Comparison of ENCODE assay signal across 18 cellular contexts in the genomic region with DNA sequence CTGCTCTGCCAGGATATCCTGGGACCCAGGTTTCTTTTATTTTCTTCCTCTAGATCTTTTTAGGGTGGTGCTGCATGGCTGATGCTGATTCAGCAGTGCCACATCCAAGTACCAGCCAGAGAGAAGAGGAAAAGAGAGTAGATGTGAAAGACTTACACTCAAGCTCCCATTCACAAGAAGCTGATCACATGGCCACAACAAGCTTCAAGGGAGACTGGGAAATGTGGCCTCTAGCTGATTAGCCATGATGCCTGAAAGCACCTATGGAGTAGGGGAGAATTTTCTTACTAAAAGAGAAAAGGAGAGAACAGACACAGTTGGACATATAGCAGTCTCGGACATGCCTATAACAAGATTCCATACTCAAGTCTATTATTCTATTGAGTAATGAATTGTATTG. TPM values are rescaled to one million over a fixed set of nuclear protein-coding genes. Genes with fewer than 3 reads are reported as not detected.
DNase-seq lines count a peak whose midpoint lies in the region; ATAC-seq and TF ChIP-seq lines count a peak whose summit lies in the region.
"Had no signal": no experiment of that assay in that cellular context is flagged by ENCODE, and none has a peak within 500 bp of the region (broad histone marks: within the 10 kb centered on the region; RNA-seq: fewer than 3 reads in every experiment).

No MANE protein-coding gene starts in this region.

- ATAC-seq in RWPE2 (ENCODE audit: low read depth) (peak; percentile 56; the same call in 2 of the 3 replicates), HG02571 (IDR thresholded peaks at IDR 0.05; ENCODE audit: unreplicated experiment) (no peak), HG02973 (IDR thresholded peaks at IDR 0.05; ENCODE audit: unreplicated experiment) (no peak)

- TF ChIP-seq CTCF in HFFc6 (IDR thresholded peaks at IDR 0.05) = no peak
- no peak for TF ChIP-seq CTCF in RWPE2 (IDR thresholded peaks at IDR 0.05; ENCODE audit: poor library complexity, severe bottlenecking)

- peak overlapping the region; percentile 36 for H3K4me2 ChIP-seq in skeletal muscle satellite cell (ENCODE audit: low read length)

- H3K27me3 ChIP-seq in RWPE2 (ENCODE audit: insufficient read depth, poor library complexity, severe bottlenecking) = no peaks in the 10 kb centered on the region
- no peaks in the 10 kb centered on the region for H3K27me3 ChIP-seq in skeletal muscle satellite cell (ENCODE audit: control insufficient read depth, insufficient read depth, low read length)
- H3K27me3 ChIP-seq: SJCRH30 had no signal

- H3K9me3 ChIP-seq in RWPE2 (ENCODE audit: severe bottlenecking) (no peaks in the 10 kb centered on the region), skeletal muscle satellite cell (replicated peaks; ENCODE audit: low read length) (no peaks in the 10 kb centered on the region)
- H3K9me3 ChIP-seq: SJCRH30 had no signal

- DNase-seq in HFFc6 (peak; percentile 25), RWPE2 (ENCODE audit: low spot score) (no peak), epithelial cell of prostate (ENCODE audit: low read depth, low spot score) (no peak), KG1 (lab: John Stamatoyannopoulos, UW) (no peak)
- DNase-seq: CD4-positive, alpha-beta memory T cell; DMS79; MV-4-11; NCI-H1436; NCI-H2029; NCI-H2171; NCI-H446 treated with DMSO at 0.1 percent for 48 hours; NK-92 treated with Interleukin-12 subunit alpha and Interleukin-12 subunit beta, amount 100 ng/mL, for 24 hours; OCI-M1; SJCRH30 had no signal

- peaks cover 33% of the 10 kb centered on the region for H3K4me1 ChIP-seq in RWPE2 (ENCODE audit: insufficient read depth, poor library complexity, severe bottlenecking)
- H3K4me1 ChIP-seq in skeletal muscle satellite cell (ENCODE audit: control insufficient read depth, insufficient read depth, low read length) = peaks cover 75% of the 10 kb centered on the region

- peak overlapping the region; percentile 68 for H3K27ac ChIP-seq in RWPE2 (ENCODE audit: poor library complexity, severe bottlenecking)
- H3K27ac ChIP-seq in epithelial cell of prostate = peak overlapping the region; percentile 72
- H3K27ac ChIP-seq: RWPE1, SJCRH30 had no signal

- H3K4me1 Mint-ChIP-seq in HFFc6 (ENCODE audit: low read depth) = peaks cover 92% of the 10 kb centered on the region
- H3K4me1 Mint-ChIP-seq: CD4-positive, alpha-beta memory T cell had no signal

- H3K9me3 Mint-ChIP-seq in HFFc6 = no peaks in the 10 kb centered on the region

- peak overlapping the region; percentile 73 for H3K9ac ChIP-seq in skeletal muscle satellite cell (ENCODE audit: low read depth, low read length)

- no peaks in the 10 kb centered on the region for H3K36me3 ChIP-seq in RWPE2 (ENCODE audit: low read depth)
- no peaks in the 10 kb centered on the region for H3K36me3 ChIP-seq in skeletal muscle satellite cell (ENCODE audit: insufficient read depth, low read length)
- H3K36me3 ChIP-seq: SJCRH30 had no signal

- H3K27me3 Mint-ChIP-seq in HFFc6 (ENCODE audit: insufficient read depth) = peaks cover 2% of the 10 kb centered on the region; the same call in 1 of the 2 replicates

- H3K4me3 Mint-ChIP-seq in HFFc6 = peak overlapping the region; percentile 67
- H3K4me3 Mint-ChIP-seq: CD4-positive, alpha-beta memory T cell had no signal

- no peak overlapping the region for H3K4me3 ChIP-seq in RWPE2 (ENCODE audit: severe bottlenecking)
- H3K4me3 ChIP-seq in skeletal muscle satellite cell (ENCODE audit: low read length) = peak overlapping the region; percentile 39
- H3K4me3 ChIP-seq: SJCRH30 had no signal

- H3K36me3 Mint-ChIP-seq in HFFc6 (ENCODE audit: low read depth) = no peaks in the 10 kb centered on the region
- H3K36me3 Mint-ChIP-seq: CD4-positive, alpha-beta memory T cell had no signal

- peak overlapping the region; percentile 94 for H3K27ac Mint-ChIP-seq in HFFc6

RNA-seq across cellular contexts. Expression of gene FJX1, which starts 34.4 kb away (rescaled TPM):
- 10 to 100 TPM; 40.7 to 58.6 (median 46.8) TPM for total RNA-seq in HFFc6 (2021; fragmentation: NEBNext Ultra II Directional; extraction: Animal tissue kit (Norgen Biotek cat#: 25700))
- 56.0 and 74.5 TPM in 2 replicates for total RNA-seq in skeletal muscle satellite cell (2012; rRNA removed)
- total RNA-seq: CD4-positive, alpha-beta memory T cell had no signal

RNA-seq across cellular contexts. Expression of gene PAMR1, which starts 58.4 kb away (rescaled TPM):
- total RNA-seq in HFFc6 (2021; fragmentation: NEBNext Ultra II Directional; extraction: Animal tissue kit (Norgen Biotek cat#: 25700)) = 100 to 1,000 TPM; 151 to 209 (median 191) TPM
- total RNA-seq in skeletal muscle satellite cell (2012; rRNA removed) = 150 and 163 TPM in 2 replicates
- total RNA-seq: CD4-positive, alpha-beta memory T cell had no signal
